ENCODE assay signal across 15 cellular contexts in the genomic region with DNA sequence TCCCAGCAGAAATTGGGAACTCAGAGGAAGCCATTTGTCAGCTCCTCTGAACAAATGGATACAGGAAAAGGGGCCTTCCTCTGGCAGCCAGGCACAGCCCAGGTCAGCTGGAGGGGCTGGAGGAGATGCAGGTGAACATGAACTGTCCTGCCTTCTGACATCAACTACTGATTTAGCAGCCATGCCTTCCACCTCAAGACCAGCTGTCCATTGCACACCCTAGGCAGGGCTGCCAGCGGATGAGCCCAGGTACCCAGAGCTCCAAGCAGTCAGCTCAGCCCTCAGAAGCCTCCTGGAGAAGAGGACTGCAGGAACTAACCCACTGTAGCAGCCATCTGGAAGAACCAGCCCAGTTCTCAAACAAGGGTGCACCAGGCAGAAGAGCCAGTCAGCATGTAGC. TPM values are rescaled to one million over a fixed set of nuclear protein-coding genes. Genes with fewer than 3 reads are reported as not detected.
"Had no signal": no experiment of that assay in that cellular context is flagged by ENCODE, and none has a peak within 500 bp of the region (broad histone marks: within the 10 kb centered on the region; RNA-seq: fewer than 3 reads in every experiment).

No MANE protein-coding gene starts in this region.

- H3K9me3 Mint-ChIP-seq: activated B cell treated with CpG ODN at 0.5 μM for 24 hours; activated T-helper 17 cell treated with anti-CD3 and anti-CD28 coated beads, Interleukin-2, amount 50 U/mL, for 72 hours; natural killer cell treated with Interleukin-12 subunit alpha and Interleukin-12 subunit beta and Interleukin-15 and Interleukin-18, amount 100 ng/mL, for 72 hours had no signal

- H3K4me3 Mint-ChIP-seq: activated B cell treated with CpG ODN at 0.5 μM for 24 hours; natural killer cell treated with Interleukin-12 subunit alpha and Interleukin-12 subunit beta and Interleukin-15 and Interleukin-18, amount 100 ng/mL, for 72 hours had no signal

- H3K9ac ChIP-seq: SK-N-SH had no signal

- H3K27me3 Mint-ChIP-seq: activated B cell treated with CpG ODN at 0.5 μM for 24 hours; activated T-helper 17 cell treated with anti-CD3 and anti-CD28 coated beads, Interleukin-2, amount 50 U/mL, for 72 hours; natural killer cell treated with Interleukin-12 subunit alpha and Interleukin-12 subunit beta and Interleukin-15 and Interleukin-18, amount 100 ng/mL, for 72 hours had no signal

- H3K4me2 ChIP-seq: SK-N-SH had no signal

- H3K36me3 Mint-ChIP-seq: natural killer cell treated with Interleukin-12 subunit alpha and Interleukin-12 subunit beta and Interleukin-15 and Interleukin-18, amount 100 ng/mL, for 72 hours had no signal

- DNase-seq: activated B cell treated with CpG ODN at 0.5 μM for 24 hours; activated CD4-positive, alpha-beta T cell treated with anti-CD3 and anti-CD28 coated beads, Interleukin-2, amount 50 U/mL, for 48 hours; glutamatergic neuron; mucosa of descending colon; SK-N-SH; stimulated activated CD4-positive, alpha-beta T cell treated with anti-CD3 and anti-CD28 coated beads, Interleukin-2, amount 100 ng/mL, for 48 hours; stomach had no signal

- ATAC-seq: mucosa of descending colon had no signal

- H3K4me1 ChIP-seq: stomach had no signal

- H3K27me3 ChIP-seq: ascending aorta, esophagus muscularis mucosa had no signal

- H3K27ac Mint-ChIP-seq: activated B cell treated with CpG ODN at 0.5 μM for 24 hours had no signal

- H3K4me3 ChIP-seq: ascending aorta, esophagus muscularis mucosa, mucosa of descending colon, stomach, thoracic aorta had no signal

- H3K9me3 ChIP-seq: ascending aorta, esophagus muscularis mucosa, mucosa of descending colon, SK-N-SH, stomach, thoracic aorta had no signal

- H3K27ac ChIP-seq: ascending aorta, esophagus muscularis mucosa, stomach, thoracic aorta had no signal

- H3K36me3 ChIP-seq: ascending aorta, esophagus muscularis mucosa, stomach, thoracic aorta had no signal

RNA-seq across cellular contexts. Expression of gene GDF10, which starts 44.1 kb away (rescaled TPM):
- total RNA-seq: activated B cell treated with CpG ODN at 0.5 μM for 24 hours; bronchial epithelial cell; fibroblast of villous mesenchyme; natural killer cell treated with Interleukin-12 subunit alpha and Interleukin-12 subunit beta and Interleukin-15 and Interleukin-18, amount 100 ng/mL, for 72 hours; T-helper 1 cell treated with Interleukin-12 subunit alpha and Interleukin-12 subunit beta and Interleukin-4 antibody, amounts not matched to agents 30 ng/mL and 1 ng/mL, for 36 hours had no signal
